ENCODE assay signal across 1 cellular context in the genomic region with DNA sequence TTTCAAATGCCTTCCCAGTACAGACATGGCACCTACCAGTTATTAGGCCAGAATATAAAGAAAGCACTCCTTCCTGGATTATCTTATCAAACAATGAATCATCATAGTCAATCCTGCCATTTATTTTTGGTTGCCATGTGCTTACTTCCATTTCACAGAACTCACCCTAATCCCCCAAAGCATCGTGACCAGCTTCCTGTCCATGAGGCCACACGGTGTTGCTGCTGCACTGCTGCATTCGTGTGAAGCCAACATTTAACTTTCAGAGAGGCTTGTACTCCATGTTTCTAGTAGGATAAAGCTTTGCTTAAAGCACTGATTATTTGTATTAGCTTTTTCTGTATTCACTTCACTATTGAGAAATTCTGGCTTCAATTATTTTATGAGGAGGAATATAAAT.
TF ChIP-seq lines count a peak whose summit lies in the region.

No MANE protein-coding gene starts in this region.

TF ChIP-seq in WTC11, 78 proteins besides CTCF, POLR2A, EP300 and RAD21:
- TF ChIP-seq, protein P1, sequence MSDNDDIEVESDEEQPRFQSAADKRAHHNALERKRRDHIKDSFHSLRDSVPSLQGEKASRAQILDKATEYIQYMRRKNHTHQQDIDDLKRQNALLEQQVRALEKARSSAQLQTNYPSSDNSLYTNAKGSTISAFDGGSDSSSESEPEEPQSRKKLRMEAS (CRISPR knock-in tag; IDR thresholded peaks at IDR 0.05): 0 out of 2 replicates have a peak, but pooled peaks have one; percentile 20
- TF ChIP-seq SMAD4 (CRISPR knock-in tag; IDR thresholded peaks at IDR 0.05): no peak
- TF ChIP-seq, protein P2, sequence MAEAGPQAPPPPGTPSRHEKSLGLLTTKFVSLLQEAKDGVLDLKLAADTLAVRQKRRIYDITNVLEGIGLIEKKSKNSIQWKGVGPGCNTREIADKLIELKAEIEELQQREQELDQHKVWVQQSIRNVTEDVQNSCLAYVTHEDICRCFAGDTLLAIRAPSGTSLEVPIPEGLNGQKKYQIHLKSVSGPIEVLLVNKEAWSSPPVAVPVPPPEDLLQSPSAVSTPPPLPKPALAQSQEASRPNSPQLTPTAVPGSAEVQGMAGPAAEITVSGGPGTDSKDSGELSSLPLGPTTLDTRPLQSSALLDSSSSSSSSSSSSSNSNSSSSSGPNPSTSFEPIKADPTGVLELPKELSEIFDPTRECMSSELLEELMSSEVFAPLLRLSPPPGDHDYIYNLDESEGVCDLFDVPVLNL (CRISPR knock-in tag; IDR thresholded peaks at IDR 0.05; ENCODE audit: borderline replicate concordance, low read depth): no peak
